ENCODE assay signal across 8 cellular contexts in genomic region chr16:69444873-69445517, GRCh38. TPM values are rescaled to one million over a fixed set of nuclear protein-coding genes. Genes with fewer than 3 reads are reported as not detected.
DNase-seq lines count a peak whose midpoint lies in the region; ATAC-seq, FAIRE-seq and TF ChIP-seq lines count a peak whose summit lies in the region.

No MANE protein-coding gene starts in this region.

- H3K4me2 ChIP-seq in A549 (peak overlapping the region; percentile 79), MM.1S (ENCODE audit: low read depth, low read length) (0 out of 2 replicates have a peak overlapping the region, but pooled peaks have one; percentile 7)

- TF ChIP-seq POLR2A in A549 (IDR thresholded peaks at IDR 0.05; ENCODE audit: low read length): no peak

- H3K9me3 ChIP-seq in A549 (no peaks in the 10 kb centered on the region), MM.1S (replicated peaks; ENCODE audit: insufficient read depth, low read length) (no peaks in the 10 kb centered on the region), muscle layer of colon (ENCODE audit: low read length) (no peaks in the 10 kb centered on the region)

- no peak for TF ChIP-seq CTCF in A549 (IDR thresholded peaks at IDR 0.05)
- no peak for TF ChIP-seq CTCF in MM.1S (IDR thresholded peaks at IDR 0.05; ENCODE audit: low read length)

- WGBS in A549 (ENCODE audit: missing lambda C conversion rate): 42% methylated on average over 2 of the region's 2 CpGs

- no peak for ATAC-seq in A549

- no peak overlapping the region for H2AFZ ChIP-seq in MM.1S (ENCODE audit: low read length)

- H4K20me1 ChIP-seq in MM.1S (ENCODE audit: insufficient read depth, low read length): peaks cover 4% of the 10 kb centered on the region; the same call in 1 of the 2 replicates

- no peaks in the 10 kb centered on the region for H3K9me2 ChIP-seq in MM.1S (replicated peaks; ENCODE audit: insufficient read depth, low read length)

- H3K4me1 ChIP-seq in A549 (peaks cover 57% of the 10 kb centered on the region), MM.1S (ENCODE audit: low read length) (peaks cover 3% of the 10 kb centered on the region; the same call in 1 of the 2 replicates), muscle layer of colon (ENCODE audit: insufficient read depth, low read length) (peaks cover 11% of the 10 kb centered on the region)

- H3F3A ChIP-seq in MM.1S (ENCODE audit: insufficient read depth, low read length): no peaks in the 10 kb centered on the region

- H3K9ac ChIP-seq in MM.1S (ENCODE audit: low read length): no peak overlapping the region
- peak overlapping the region; percentile 45 for H3K9ac ChIP-seq in muscle layer of colon (ENCODE audit: low read length)

- TF ChIP-seq RAD21 in A549 (conservative IDR thresholded peaks at IDR 0.05 in 1 of 2, IDR thresholded peaks at IDR 0.05 in 1 of 2): no peak

- CTCF ChIA-PET in A549 (lab: Yijun Ruan, JAX): interaction anchor here (0.8 to 0.9 kb wide), 2 partner anchors 10 to 46 kb away, joined by 3 to 4 read pairs; no protein-coding TSS in a partner anchor

- H3K4me3 ChIP-seq in A549 (peak overlapping the region; percentile 12; the same call in 1 of the 3 replicates), MM.1S (ENCODE audit: low read length) (no peak overlapping the region), muscle layer of colon (ENCODE audit: low read depth in 1 of 2, low read length in 2 of 2) (peak overlapping the region; percentile 22 to 61)

- POLR2A ChIA-PET in A549 (lab: Yijun Ruan, JAX): no interaction called here

- peaks cover 44% of the 10 kb centered on the region for H3K79me2 ChIP-seq in MM.1S (ENCODE audit: low read length)

- no peak for FAIRE-seq in A549 (lab: Jason Lieb, UNC)
- peak; percentile 14 for FAIRE-seq in colon (lab: Jason Lieb, UNC)

- no peak for TF ChIP-seq EP300 in A549 (IDR thresholded peaks at IDR 0.05)

- DNase-seq in A549 (ENCODE audit: low read depth in 1 of 2, low spot score in 1 of 2): no peak
- no peak for DNase-seq in MM.1S
- no peak for DNase-seq in activated CD4-positive, CD25-positive, alpha-beta regulatory T cell (lab: John Stamatoyannopoulos, UW)
- no peak for DNase-seq in amygdala (lab: John Stamatoyannopoulos, UW)
- no peak for DNase-seq in iPS-NIHi7 (ENCODE audit: extremely low spot score)
- no peak for DNase-seq in kidney tubule cell (ENCODE audit: low spot score)

- H3K27ac ChIP-seq in A549: peak overlapping the region; percentile 42 to 59; a peak in 4 of 6 replicates
- H3K27ac ChIP-seq in MM.1S (ENCODE audit: low read length): no peak overlapping the region
- H3K27ac ChIP-seq in muscle layer of colon (ENCODE audit: low read depth, low read length): peak overlapping the region; percentile 57

- H3K36me3 ChIP-seq in MM.1S (replicated peaks; ENCODE audit: insufficient read depth, low read length) (0 out of 2 replicates have a peak, but pooled peaks cover 4% of the 10 kb centered on the region), muscle layer of colon (ENCODE audit: insufficient read depth, low read length) (peaks cover 12% of the 10 kb centered on the region)

- no peaks in the 10 kb centered on the region for H3K27me3 ChIP-seq in MM.1S (replicated peaks; ENCODE audit: insufficient read depth, low read length)
- H3K27me3 ChIP-seq in muscle layer of colon (ENCODE audit: control insufficient read depth in 1 of 2, insufficient read depth in 2 of 2, low read length in 2 of 2): no peaks in the 10 kb centered on the region

TF ChIP-seq in A549, 52 proteins besides CTCF, POLR2A, EP300 and RAD21:
- TF ChIP-seq CBX8 (IDR thresholded peaks at IDR 0.05) (no peak), ESRRA (IDR thresholded peaks at IDR 0.05; ENCODE audit: borderline replicate concordance, low read length) (no peak), MAZ (IDR thresholded peaks at IDR 0.05; ENCODE audit: borderline replicate concordance, low read depth, low read length) (no peak), HOXB13 (CRISPR knock-in tag; IDR thresholded peaks at IDR 0.05; ENCODE audit: low read depth) (no peak), HOXA7 (CRISPR knock-in tag; IDR thresholded peaks at IDR 0.05) (no peak), REST (IDR thresholded peaks at IDR 0.05) (no peak), CHD4 (IDR thresholded peaks at IDR 0.05; ENCODE audit: borderline replicate concordance) (no peak), NFE2L2 (conservative IDR thresholded peaks at IDR 0.05; ENCODE audit: low read length) (no peak)

RNA-seq across cellular contexts. Expression of gene CYB5B, which starts 20.6 kb away (rescaled TPM):
- 477 and 583 TPM in 2 replicates for polyA plus RNA-seq in A549 (2011; rRNA removed)
- 117 and 201 TPM in 2 replicates for polyA plus RNA-seq in A549 (2012; cell fraction: cytosol; rRNA removed)
- polyA plus RNA-seq in A549 (2012; cell fraction: nucleus; rRNA removed): 48.0 and 91.3 TPM in 2 replicates
- 159 to 248 TPM (median 217 TPM) in 3 replicates for polyA plus RNA-seq in A549 (2017; fragmentation: RNase III; extraction: RNeasy Plus Mini Kit Qiagen cat#74134 plus additional on column Dnase treatment)
- polyA minus RNA-seq in A549 (2011; rRNA and poly(A)+ RNA removed): 258 and 323 TPM in 2 replicates

RNA-seq across cellular contexts. Expression of gene TERF2, which starts 59.2 kb away (rescaled TPM):
- polyA plus RNA-seq in A549 (2011; rRNA removed) (27.3 and 29.0 TPM in 2 replicates), A549 (2017; fragmentation: RNase III; extraction: RNeasy Plus Mini Kit Qiagen cat#74134 plus additional on column Dnase treatment) (25.2 to 30.6 TPM (median 30.3 TPM) in 3 replicates)
- polyA plus RNA-seq in A549 (2012; cell fraction: cytosol; rRNA removed): 11.1 and 12.4 TPM in 2 replicates
- 6.6 and 14.3 TPM in 2 replicates for polyA plus RNA-seq in A549 (2012; cell fraction: nucleus; rRNA removed)
- polyA minus RNA-seq in A549 (2011; rRNA and poly(A)+ RNA removed): 26.2 and 28.3 TPM in 2 replicates
